1 cellular context compared by ENCODE assay signal in genomic region chr3:38346584-38347410, GRCh38.
TF ChIP-seq lines count a peak whose summit lies in the region.

TSS of gene XYLB (plus strand) at chr3:38346785. CDS start at chr3:38346869, 84 bp downstream.

TF ChIP-seq in HepG2, 621 proteins besides CTCF, POLR2A, EP300 and RAD21 (continued from another document and continues in another):
- TF ChIP-seq MLXIP (CRISPR knock-in tag; IDR thresholded peaks at IDR 0.05; ENCODE audit: borderline replicate concordance) = no peak
- peak; percentile 95 for TF ChIP-seq ZNF232 (CRISPR knock-in tag; IDR thresholded peaks at IDR 0.05; ENCODE audit: borderline replicate concordance)
- TF ChIP-seq HNF4A (CRISPR knock-in tag; IDR thresholded peaks at IDR 0.05) = peak; percentile 96
- TF ChIP-seq RCOR2 (CRISPR knock-in tag; IDR thresholded peaks at IDR 0.05) = no peak; the same call in 1 of the 2 replicates
- no peak for TF ChIP-seq ZNF652 (CRISPR knock-in tag; IDR thresholded peaks at IDR 0.05; ENCODE audit: borderline replicate concordance, low read depth)
- TF ChIP-seq ZNF414 (CRISPR knock-in tag; IDR thresholded peaks at IDR 0.05) = peak; percentile 99
- TF ChIP-seq ZBTB34 (CRISPR knock-in tag; IDR thresholded peaks at IDR 0.05) = peak; percentile 25; the same call in 1 of the 2 replicates
- peak; percentile 89; the same call in 1 of the 2 replicates for TF ChIP-seq MYPOP (CRISPR knock-in tag; IDR thresholded peaks at IDR 0.05)
- no peak for TF ChIP-seq MAZ (IDR thresholded peaks at IDR 0.05; ENCODE audit: borderline replicate concordance, low read depth, low read length)
- TF ChIP-seq MAZ (CRISPR knock-in tag; IDR thresholded peaks at IDR 0.05; ENCODE audit: low read depth) = peak; percentile 95
- peak; percentile 78 for TF ChIP-seq ZNF362 (CRISPR knock-in tag; IDR thresholded peaks at IDR 0.05; ENCODE audit: borderline replicate concordance)
- no peak; the same call in 1 of the 2 replicates for TF ChIP-seq GZF1 (CRISPR knock-in tag; IDR thresholded peaks at IDR 0.05)
- TF ChIP-seq TEF (CRISPR knock-in tag; IDR thresholded peaks at IDR 0.05) = no peak
- TF ChIP-seq SP4 (CRISPR knock-in tag; IDR thresholded peaks at IDR 0.05) = peak; percentile 96
- 0 out of 2 replicates have a peak, but pooled peaks have one; percentile 57 for TF ChIP-seq ZNF577 (CRISPR knock-in tag; IDR thresholded peaks at IDR 0.05; ENCODE audit: borderline replicate concordance, low read depth)
- no peak for TF ChIP-seq TRIM22 (IDR thresholded peaks at IDR 0.05)
- TF ChIP-seq BRD4 (CRISPR knock-in tag; IDR thresholded peaks at IDR 0.05) = peak; percentile 91
- peak; percentile 26; the same call in 1 of the 2 replicates for TF ChIP-seq CAMTA2 (CRISPR knock-in tag; IDR thresholded peaks at IDR 0.05; ENCODE audit: borderline replicate concordance)
- peak; percentile 58; the same call in 1 of the 2 replicates for TF ChIP-seq SIX1 (CRISPR knock-in tag; IDR thresholded peaks at IDR 0.05; ENCODE audit: borderline replicate concordance)
- peak; percentile 88 for TF ChIP-seq KMT2A (CRISPR knock-in tag; IDR thresholded peaks at IDR 0.05)
- no peak for TF ChIP-seq ZBTB21 (CRISPR knock-in tag; IDR thresholded peaks at IDR 0.05)
- no peak; the same call in 1 of the 2 replicates for TF ChIP-seq ZNF558 (CRISPR knock-in tag; IDR thresholded peaks at IDR 0.05; ENCODE audit: borderline replicate concordance)
- no peak for TF ChIP-seq EZH2 (conservative IDR thresholded peaks at IDR 0.05; ENCODE audit: low read depth, low read length)
- TF ChIP-seq FIP1L1 (IDR thresholded peaks at IDR 0.05; ENCODE audit: borderline replicate concordance, insufficient read depth, low read depth, low read length) = no peak
- TF ChIP-seq ZNF580 (CRISPR knock-in tag; IDR thresholded peaks at IDR 0.05; ENCODE audit: borderline replicate concordance, low read depth) = peak; percentile 92; the same call in 1 of the 2 replicates
- TF ChIP-seq ZNF670 (CRISPR knock-in tag; IDR thresholded peaks at IDR 0.05; ENCODE audit: borderline replicate concordance) = peak; percentile 94; the same call in 1 of the 2 replicates
- peak; percentile 85; the same call in 1 of the 2 replicates for TF ChIP-seq ZNF83 (CRISPR knock-in tag; IDR thresholded peaks at IDR 0.05; ENCODE audit: borderline replicate concordance)
- no peak; the same call in 1 of the 2 replicates for TF ChIP-seq NR1H2 (CRISPR knock-in tag; IDR thresholded peaks at IDR 0.05; ENCODE audit: borderline replicate concordance, low read depth)
- peak; percentile 89 for TF ChIP-seq IKZF5 (CRISPR knock-in tag; IDR thresholded peaks at IDR 0.05)
- TF ChIP-seq NFYC (CRISPR knock-in tag; IDR thresholded peaks at IDR 0.05) = no peak; the same call in 1 of the 2 replicates
- no peak for TF ChIP-seq NBN (conservative IDR thresholded peaks at IDR 0.05)
- peak; percentile 98 for TF ChIP-seq ZNF784 (CRISPR knock-in tag; IDR thresholded peaks at IDR 0.05; ENCODE audit: borderline replicate concordance)
- 0 out of 2 replicates have a peak, but pooled peaks have one; percentile 70 for TF ChIP-seq KIAA2018 (CRISPR knock-in tag; IDR thresholded peaks at IDR 0.05; ENCODE audit: borderline replicate concordance)
- peak; percentile 95 for TF ChIP-seq NFKB2 (CRISPR knock-in tag; IDR thresholded peaks at IDR 0.05; ENCODE audit: borderline replicate concordance)
- TF ChIP-seq TAF15 (IDR thresholded peaks at IDR 0.05; ENCODE audit: low read depth, low read length, poor library complexity, severe bottlenecking) = no peak
- TF ChIP-seq AGO2 (optimal IDR thresholded peaks at IDR 0.05; ENCODE audit: low read depth, low read length) = peak; percentile 78
- TF ChIP-seq ZFP82 (CRISPR knock-in tag; IDR thresholded peaks at IDR 0.05; ENCODE audit: borderline replicate concordance) = peak; percentile 83; the same call in 1 of the 2 replicates
- TF ChIP-seq PAWR (CRISPR knock-in tag; IDR thresholded peaks at IDR 0.05; ENCODE audit: borderline replicate concordance) = no peak
- 0 out of 2 replicates have a peak, but pooled peaks have one; percentile 41 for TF ChIP-seq ZNF333 (CRISPR knock-in tag; IDR thresholded peaks at IDR 0.05; ENCODE audit: borderline replicate concordance)
